ENCODE assay signal across 14 cellular contexts in the genomic region with DNA sequence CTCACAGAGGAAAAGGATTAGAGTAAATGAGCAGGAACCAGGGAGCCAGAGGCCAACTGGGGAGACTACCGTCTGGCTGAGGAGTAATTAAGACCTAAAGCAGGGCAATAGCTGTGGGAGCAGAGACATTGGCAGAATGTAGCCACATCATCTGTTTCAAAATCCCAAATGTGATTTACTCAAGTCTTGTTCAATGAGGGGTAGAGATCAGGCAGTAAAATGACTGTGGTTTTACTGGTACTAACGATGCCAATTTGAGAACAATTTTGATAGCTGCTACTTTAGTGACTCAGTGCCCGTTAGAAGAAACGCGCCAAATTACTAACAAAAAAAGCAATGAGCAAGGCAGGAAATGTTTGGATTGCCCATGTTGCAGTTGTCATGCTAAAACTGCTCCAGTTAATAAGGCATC. TPM values are rescaled to one million over a fixed set of nuclear protein-coding genes. Genes with fewer than 3 reads are reported as not detected.
DNase-seq lines count a peak whose midpoint lies in the region; ATAC-seq, FAIRE-seq and TF ChIP-seq lines count a peak whose summit lies in the region.
"Had no signal": no experiment of that assay in that cellular context is flagged by ENCODE, and none has a peak within 500 bp of the region (broad histone marks: within the 10 kb centered on the region; RNA-seq: fewer than 3 reads in every experiment).

No MANE protein-coding gene starts in this region.

- no peaks in the 10 kb centered on the region for H3K9me3 ChIP-seq in small intestine (ENCODE audit: control insufficient read depth, low read depth)
- H3K9me3 ChIP-seq: transverse colon had no signal

- no peak for TF ChIP-seq CTCF in D721Med (IDR thresholded peaks at IDR 0.05; ENCODE audit: insufficient read depth, missing control alignments)

- H3K4me1 ChIP-seq in small intestine (ENCODE audit: control insufficient read depth in 2 of 2, insufficient read depth in 1 of 2, low read depth in 1 of 2, low read length in 1 of 2): no peaks in the 10 kb centered on the region
- H3K4me1 ChIP-seq: transverse colon had no signal

- no peak for DNase-seq in D721Med (ENCODE audit: insufficient read length, low spot score)
- peak; percentile 60 for DNase-seq in NCI-H1417 treated with DMSO at 0.1 percent for 48 hours (lab: John Stamatoyannopoulos, UW)
- peak; percentile 24 for DNase-seq in amniotic stem cell (lab: John Stamatoyannopoulos, UW)
- peak; percentile 89 for DNase-seq in myocyte (ENCODE audit: low read depth)
- no peak for DNase-seq in small intestine
- no peak for DNase-seq in activated CD4-positive, alpha-beta T cell treated with anti-CD3 and anti-CD28 coated beads for 4 hours
- DNase-seq in HPDE6-E6E7 (ENCODE audit: extremely low spot score): no peak
- DNase-seq: activated CD4-positive, alpha-beta T cell treated with anti-CD3 and anti-CD28 coated beads, Interleukin-2, amount 10 ng/mL, durations not matched to agents 24 days and 14 days; activated naive CD8-positive, alpha-beta T cell treated with anti-CD3 and anti-CD28 coated beads, Interleukin-2, amount 10 ng/mL, durations not matched to agents 7 days and 5 days; foreskin melanocyte; stimulated activated CD4-positive, alpha-beta T cell treated with anti-CD3 and anti-CD28 coated beads, Interleukin-4, amount 100 ng/mL, for 24 hours; transverse colon had no signal

- H3K27ac ChIP-seq in small intestine (ENCODE audit: low read depth in 1 of 2, low read length in 1 of 2): no peak overlapping the region
- H3K27ac ChIP-seq: transverse colon had no signal

- H3K27me3 ChIP-seq in small intestine (ENCODE audit: control insufficient read depth in 2 of 2, insufficient read depth in 2 of 2, low read length in 2 of 2): no peaks in the 10 kb centered on the region
- H3K27me3 ChIP-seq: transverse colon had no signal

- H3K4me3 ChIP-seq in small intestine (ENCODE audit: low read depth in 1 of 2, low read length in 2 of 2): no peak overlapping the region
- H3K4me3 ChIP-seq: transverse colon had no signal

- no peaks in the 10 kb centered on the region for H3K36me3 ChIP-seq in small intestine (ENCODE audit: control insufficient read depth in 2 of 2, insufficient read depth in 2 of 2, low read length in 2 of 2)
- H3K36me3 ChIP-seq: transverse colon had no signal

- no peak for ATAC-seq in GM18502 (IDR thresholded peaks at IDR 0.05; ENCODE audit: poor library complexity, unreplicated experiment)
- ATAC-seq: Panc1 had no signal

- FAIRE-seq in D721Med (lab: Jason Lieb, UNC) (peak; percentile 95), small intestine (lab: Jason Lieb, UNC) (no peak)

- 81 to 86% (median 85%) methylated on average over 5 of the region's 5 CpGs for WGBS in small intestine, 3 donors

RNA-seq across cellular contexts. Expression of gene MIOS, which starts 12.7 kb away (rescaled TPM):
- 84.2 and 88.2 TPM in 2 replicates for total RNA-seq in myocyte
- polyA plus RNA-seq in myocyte (2012): 9.1 TPM
- 10 to 100 TPM; 10.5 to 12.7 (median 11.9) TPM for polyA plus RNA-seq in small intestine

RNA-seq across cellular contexts. Expression of gene COL28A1, which starts 18.4 kb away (rescaled TPM):
- 0.88 and 2.2 TPM in 2 replicates for total RNA-seq in myocyte
- polyA plus RNA-seq in myocyte (2012): 0.35 TPM
- 1 to 10 TPM; 1.1 to 3.1 (median 1.4) TPM for polyA plus RNA-seq in small intestine
- total RNA-seq: activated CD4-positive, alpha-beta T cell treated with anti-CD3 and anti-CD28 coated beads, Interleukin-2, amount 10 ng/mL, durations not matched to agents 24 days and 14 days; activated naive CD8-positive, alpha-beta T cell treated with anti-CD3 and anti-CD28 coated beads, Interleukin-2, amount 10 ng/mL, durations not matched to agents 7 days and 5 days had no signal

Comparison
In these comparisons a context has a peak if more than half of its experiments do, and no peak if none do; other contexts are left out.
1. DNase-seq: peak in NCI-H1417 treated with DMSO at 0.1 percent for 48 hours (single experiment), amniotic stem cell (single experiment) and myocyte (single experiment); none in D721Med (single experiment), small intestine (single experiment), activated CD4-positive, alpha-beta T cell treated with anti-CD3 and anti-CD28 coated beads for 4 hours (0 of 2) and HPDE6-E6E7 (single experiment).